9 cellular contexts compared by ENCODE assay signal in genomic region chr15:80403712-80404056, GRCh38. TPM values are rescaled to one million over a fixed set of nuclear protein-coding genes. Genes with fewer than 3 reads are reported as not detected.
DNase-seq lines count a peak whose midpoint lies in the region; ATAC-seq and TF ChIP-seq lines count a peak whose summit lies in the region.
"Had no signal": no experiment of that assay in that cellular context is flagged by ENCODE, and none has a peak within 500 bp of the region (broad histone marks: within the 10 kb centered on the region; RNA-seq: fewer than 3 reads in every experiment).

No MANE protein-coding gene starts in this region.

- H3F3A ChIP-seq in PC-9 (ENCODE audit: insufficient read depth, low read depth): no peaks in the 10 kb centered on the region

- in situ Hi-C loops in mammary epithelial cell (cut with MboI; ENCODE audit: low sequenced_read_pairs in 2 of 2): no loop called here

- H4K20me1 ChIP-seq in mammary epithelial cell (ENCODE audit: insufficient read depth, low read length) (no peaks in the 10 kb centered on the region), PC-9 (ENCODE audit: insufficient read depth) (no peaks in the 10 kb centered on the region)

- H3K4me2 ChIP-seq in mammary epithelial cell (ENCODE audit: insufficient read depth, low read depth, low read length) (peak overlapping the region; percentile 84), PC-9 (no peak overlapping the region)

- dilution Hi-C loops in mammary epithelial cell (cut with HindIII; ENCODE audit: low sequenced_read_pairs): loop anchor here (5.0 kb wide), 1 partner anchor 66 kb away; no protein-coding TSS in a partner anchor

- intact Hi-C loops in mammary epithelial cell (cut with micrococcal nuclease): no loop called here
- intact Hi-C loops in tibial artery (cut with DNase I; ENCODE audit: low total_unique reads): no loop called here
- intact Hi-C loops in PC-9 (cut with micrococcal nuclease; ENCODE audit: unreplicated experiment): no loop called here

- peaks cover 0 to 5% (median 4%) of the 10 kb centered on the region in 3 donors for H3K4me1 Mint-ChIP-seq in T-cell

- H3K4me3 ChIP-seq in mammary epithelial cell (replicated peaks in 1 of 3; ENCODE audit: insufficient read depth in 1 of 3, low read depth in 2 of 3, low read length in 3 of 3) (peak overlapping the region in 2 of 3 experiments; percentile 11 to 45), tibial artery (peak overlapping the region; percentile 62 to 72), PC-9 (no peak overlapping the region)

- ATAC-seq in T-cell (replicated peaks in 1 of 4): no peak

- H3K4me1 ChIP-seq in mammary epithelial cell (ENCODE audit: insufficient read depth, low read length): peaks cover 4% of the 10 kb centered on the region
- peaks cover 0 to 42% (median 21%) of the 10 kb centered on the region in 4 donors for H3K4me1 ChIP-seq in tibial artery
- H3K4me1 ChIP-seq in PC-9 (replicated peaks; ENCODE audit: insufficient read depth): no peaks in the 10 kb centered on the region

- peaks cover 60 to 75% of the 10 kb centered on the region in 2 donors for H3K27me3 Mint-ChIP-seq in T-cell

- H3K9ac ChIP-seq in mammary epithelial cell (ENCODE audit: insufficient read depth, low read length): no peak overlapping the region

- TF ChIP-seq CTCF in mammary epithelial cell (conservative IDR thresholded peaks at IDR 0.05 in 1 of 2, IDR thresholded peaks at IDR 0.05 in 1 of 2; ENCODE audit: extremely low read depth in 1 of 2, insufficient read depth in 1 of 2, low read depth in 1 of 2, low read length in 2 of 2): no peak
- no peak for TF ChIP-seq CTCF in tibial artery (IDR thresholded peaks at IDR 0.05)
- no peak for TF ChIP-seq CTCF in PC-9 (conservative IDR thresholded peaks at IDR 0.05)

- H3K27ac ChIP-seq in mammary epithelial cell (ENCODE audit: insufficient read depth, low read depth, low read length): no peak overlapping the region
- peak overlapping the region; percentile 84 to 86 for H3K27ac ChIP-seq in tibial artery
- H3K27ac ChIP-seq in PC-9: no peak overlapping the region

- DNase-seq in NCI-H1694 (lab: John Stamatoyannopoulos, UW) (peak; percentile 28), NCI-H1694 treated with DMSO at 0.1 percent for 48 hours (lab: John Stamatoyannopoulos, UW) (no peak), mammary epithelial cell (no peak), kidney tubule cell (ENCODE audit: low spot score) (peak; percentile 45), tibial artery (no peak), hepatic stellate cell (ENCODE audit: low spot score) (no peak), T-cell (no peak), PC-9 (no peak)
- DNase-seq: activated naive CD4-positive, alpha-beta T cell treated with Interleukin-2 at 50 U/mL for 16 hours had no signal

- H3K27me3 ChIP-seq in mammary epithelial cell (ENCODE audit: insufficient read depth, low read length) (peaks cover 34% of the 10 kb centered on the region), tibial artery (no peaks in the 10 kb centered on the region), PC-9 (ENCODE audit: insufficient read depth, low read depth) (peaks cover 60% of the 10 kb centered on the region)

- 7% methylated on average over 11 of the region's 30 CpGs for WGBS in mammary epithelial cell (ENCODE audit: low coverage, missing lambda C conversion rate)

- no peaks in the 10 kb centered on the region for H3K36me3 Mint-ChIP-seq in T-cell

- H3K9me3 ChIP-seq in mammary epithelial cell (replicated peaks; ENCODE audit: insufficient read depth, low read length) (no peaks in the 10 kb centered on the region), tibial artery (no peaks in the 10 kb centered on the region), PC-9 (ENCODE audit: insufficient read depth, low read depth) (no peaks in the 10 kb centered on the region)

- H3K4me3 Mint-ChIP-seq in T-cell: no peak overlapping the region

- BruUV-seq in mammary epithelial cell (replicated peaks; lab: Mats Ljungman, UMichigan): no TSS peak
- no TSS peak for BruUV-seq in PC-9 (replicated peaks; lab: Mats Ljungman, UMichigan)

- H3K79me2 ChIP-seq in mammary epithelial cell (ENCODE audit: insufficient read depth, low read length) (no peaks in the 10 kb centered on the region), PC-9 (ENCODE audit: low read depth) (no peaks in the 10 kb centered on the region)

- H3K9me3 Mint-ChIP-seq in T-cell: no peaks in the 10 kb centered on the region

- no peak overlapping the region for H3K27ac Mint-ChIP-seq in T-cell

- POLR2A ChIA-PET in T-cell (lab: Charles Lee) (no interaction called here), PC-9 (lab: Charles Lee; ENCODE audit: unreplicated experiment) (no interaction called here)

- H3K36me3 ChIP-seq in mammary epithelial cell (ENCODE audit: insufficient read depth, low read length): no peaks in the 10 kb centered on the region
- no peaks in the 10 kb centered on the region for H3K36me3 ChIP-seq in tibial artery
- no peaks in the 10 kb centered on the region for H3K36me3 ChIP-seq in PC-9 (ENCODE audit: low read depth)

- CTCF ChIA-PET in mammary epithelial cell (lab: Charles Lee; ENCODE audit: low non-redundant PET) (no interaction called here), T-cell (lab: Charles Lee) (no interaction called here), PC-9 (lab: Charles Lee) (no interaction called here)

- no peaks in the 10 kb centered on the region for H3K9me2 ChIP-seq in PC-9 (ENCODE audit: insufficient read depth)

- H2AFZ ChIP-seq in mammary epithelial cell (ENCODE audit: low read depth, low read length) (peak overlapping the region; percentile 68), PC-9 (no peak overlapping the region)

RNA-seq across cellular contexts. Expression of gene ARNT2, which starts 0.5 kb away (rescaled TPM):
- total RNA-seq in mammary epithelial cell (1 to 10 TPM in 1 of 2 donors, under 1 TPM in 1; 0.42 to 2.3 TPM), T-cell (under 1 TPM in 1 of 5 donors, not detected in 4; 0.18 TPM), PC-9 (2021) (1.1 and 4.3 TPM in 2 replicates)
- polyA plus RNA-seq in mammary epithelial cell: 0.34 TPM
- not detected for polyA minus RNA-seq in mammary epithelial cell

Comparison
In these comparisons a context has a peak if more than half of its experiments do, and no peak if none do; other contexts are left out.
1. DNase-seq: peak in NCI-H1694 (single experiment) and kidney tubule cell (single experiment); none in NCI-H1694 treated with DMSO at 0.1 percent for 48 hours (single experiment), mammary epithelial cell (single experiment), tibial artery (0 of 2), hepatic stellate cell (single experiment), T-cell (0 of 34) and PC-9 (0 of 2).
2. H3K27ac ChIP-seq: peak in tibial artery (2 of 2); none in mammary epithelial cell (single experiment) and PC-9 (single experiment).